Comparison of ENCODE assay signal across 9 cellular contexts in the genomic region with DNA sequence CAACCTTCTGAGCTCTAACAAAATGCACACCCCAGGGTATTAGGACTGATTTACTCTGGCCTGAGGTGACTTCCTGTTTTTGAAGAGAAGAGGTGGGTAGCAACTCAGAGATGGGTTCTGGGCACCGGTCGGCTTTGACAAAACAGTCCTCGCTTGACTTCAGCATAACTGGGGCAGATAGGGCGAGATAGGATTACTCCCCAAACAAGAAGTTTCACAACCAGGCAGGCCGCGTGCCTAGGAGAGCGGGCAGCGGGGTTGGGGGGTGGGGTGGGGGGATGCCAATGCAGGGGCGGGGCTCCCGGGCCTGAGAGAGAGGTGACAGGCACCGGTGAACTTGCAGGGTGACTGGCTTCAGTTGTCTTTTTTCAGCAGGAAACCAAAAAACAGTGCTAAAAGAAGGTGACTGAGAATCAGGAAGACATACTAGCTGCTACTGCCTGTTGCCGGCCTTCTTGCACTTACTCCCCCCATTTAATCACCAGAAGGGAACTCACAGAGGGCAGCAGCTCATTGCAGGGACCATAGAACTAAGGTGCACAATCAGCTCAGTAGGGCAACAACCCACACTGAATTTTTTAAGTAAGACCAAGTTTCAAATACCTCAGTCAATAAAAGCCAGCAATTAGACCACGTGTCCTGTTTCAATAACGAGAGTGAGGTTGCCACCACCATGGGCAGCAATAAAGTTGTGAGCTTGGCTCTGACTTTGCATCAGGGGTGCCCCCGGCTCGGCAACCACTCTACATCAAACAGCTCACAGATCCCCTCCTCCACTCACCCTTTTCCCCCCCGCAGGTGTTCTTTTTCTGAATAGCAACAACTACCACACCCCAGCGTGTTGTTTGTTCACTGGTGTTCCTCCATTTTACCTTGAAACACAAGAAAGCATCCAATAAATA. TPM values are rescaled to one million over a fixed set of nuclear protein-coding genes. Genes with fewer than 3 reads are reported as not detected.
A peak's percentile ranks its signal among the peaks of the same experiment; 100 is the strongest.
DNase-seq lines count a peak whose midpoint lies in the region; ATAC-seq and TF ChIP-seq lines count a peak whose summit lies in the region.
"Had no signal": no experiment of that assay in that cellular context is flagged by ENCODE, and none has a peak within 500 bp of the region (broad histone marks: within the 10 kb centered on the region; RNA-seq: fewer than 3 reads in every experiment).

No MANE protein-coding gene starts in this region.

- no peaks in the 10 kb centered on the region for H3K79me2 ChIP-seq in Karpas-422 (ENCODE audit: low read length)

- ATAC-seq in SK-N-SH treated with all-trans-retinoic acid at 6 μM for 48 hours, result no peak

- H3K4me2 ChIP-seq in Karpas-422 (ENCODE audit: low read depth, low read length, poor library complexity, severe bottlenecking), result peak overlapping the region; percentile 72

- H3K9me3 ChIP-seq in Karpas-422 (ENCODE audit: low read length) (no peaks in the 10 kb centered on the region), neutrophil (no peaks in the 10 kb centered on the region), ascending aorta (no peaks in the 10 kb centered on the region)

- H3K4me1 ChIP-seq in Karpas-422 (ENCODE audit: low read length), result peaks cover 81% of the 10 kb centered on the region
- H3K4me1 ChIP-seq in neutrophil (ENCODE audit: control insufficient read depth in 1 of 2, insufficient read depth in 1 of 2, low read depth in 1 of 2, low read length in 1 of 2), result peaks cover 28 to 29% of the 10 kb centered on the region in 2 experiments
- H3K4me1 ChIP-seq in ascending aorta, result no peaks in the 10 kb centered on the region

- H3K9me3 Mint-ChIP-seq in activated T-cell treated with anti-CD3 and anti-CD28 coated beads, Interleukin-2, amount 50 U/mL, for 24 hours, result no peaks in the 10 kb centered on the region

- peak overlapping the region; percentile 95 for H3K27ac Mint-ChIP-seq in activated T-cell treated with anti-CD3 and anti-CD28 coated beads, Interleukin-2, amount 50 U/mL, for 24 hours

- H3K27me3 ChIP-seq in Karpas-422 (ENCODE audit: low read length) (no peaks in the 10 kb centered on the region), neutrophil (no peaks in the 10 kb centered on the region), ascending aorta (no peaks in the 10 kb centered on the region)

- H3K9ac ChIP-seq in Karpas-422 (ENCODE audit: low read length), result peak overlapping the region; percentile 72

- DNase-seq in NCI-H2029 (lab: John Stamatoyannopoulos, UW) (peak; percentile 24), NCI-H2029 treated with DMSO at 0.1 percent for 48 hours (lab: John Stamatoyannopoulos, UW) (no peak), Karpas-422 (peak; percentile 84), ascending aorta (ENCODE audit: low spot score in 2 of 2) (no peak), posterior vena cava (ENCODE audit: low spot score) (no peak)
- peak; percentile 74 for DNase-seq in activated T-cell treated with anti-CD3 and anti-CD28 coated beads, Interleukin-2, amount 50 U/mL, for 24 hours

- H3K27ac ChIP-seq in Karpas-422 (ENCODE audit: low read length) (peak overlapping the region; percentile 97), neutrophil (peak overlapping the region; percentile 80), ascending aorta (no peak overlapping the region)
- H3K27ac ChIP-seq: 22Rv1 had no signal

- no peaks in the 10 kb centered on the region for H3K27me3 Mint-ChIP-seq in activated T-cell treated with anti-CD3 and anti-CD28 coated beads, Interleukin-2, amount 50 U/mL, for 24 hours

- intact Hi-C loops in ascending aorta (cut with DNase I), result loop anchor here (5.0 kb wide), 1 partner anchor 152 kb away; no protein-coding TSS in a partner anchor
- intact Hi-C loops in posterior vena cava (cut with DNase I), result loop anchor here in 1 of 2 donors (5.0 kb wide), 1 partner anchor 1808 kb away; no protein-coding TSS in a partner anchor

- H3K4me3 ChIP-seq in Karpas-422 (ENCODE audit: low read length) (peak overlapping the region; percentile 49), neutrophil (ENCODE audit: low read depth in 1 of 2, low read length in 1 of 2) (peak overlapping the region; percentile 24 to 61), ascending aorta (no peak overlapping the region)

- no peaks in the 10 kb centered on the region for H3K36me3 Mint-ChIP-seq in activated T-cell treated with anti-CD3 and anti-CD28 coated beads, Interleukin-2, amount 50 U/mL, for 24 hours (ENCODE audit: low read depth)

- 0 out of 2 replicates have a peak overlapping the region, but pooled peaks have one; percentile 28 for H2AFZ ChIP-seq in Karpas-422 (ENCODE audit: low read length)

- peak overlapping the region; percentile 58 for H3K4me3 Mint-ChIP-seq in activated T-cell treated with anti-CD3 and anti-CD28 coated beads, Interleukin-2, amount 50 U/mL, for 24 hours

- peaks cover 94% of the 10 kb centered on the region for H3K4me1 Mint-ChIP-seq in activated T-cell treated with anti-CD3 and anti-CD28 coated beads, Interleukin-2, amount 50 U/mL, for 24 hours (ENCODE audit: low read depth)

- TF ChIP-seq CTCF in neutrophil (IDR thresholded peaks at IDR 0.05), result no peak
- TF ChIP-seq CTCF in ascending aorta (IDR thresholded peaks at IDR 0.05), result no peak

- H3K9me2 ChIP-seq in Karpas-422 (replicated peaks; ENCODE audit: insufficient read depth, low read length), result no peaks in the 10 kb centered on the region

- no peaks in the 10 kb centered on the region for H4K20me1 ChIP-seq in Karpas-422 (ENCODE audit: insufficient read depth, low read depth, low read length)

- H3K36me3 ChIP-seq in Karpas-422 (ENCODE audit: insufficient read depth, low read length) (no peaks in the 10 kb centered on the region), neutrophil (no peaks in the 10 kb centered on the region), ascending aorta (no peaks in the 10 kb centered on the region)

TF ChIP-seq in SK-N-SH treated with all-trans-retinoic acid at 6 μM for 48 hours, 23 proteins besides CTCF, POLR2A, EP300 and RAD21:
- no peak for TF ChIP-seq ZC3H10 (CRISPR knock-in tag; IDR thresholded peaks at IDR 0.05)
- no peak for TF ChIP-seq ARNTL (CRISPR knock-in tag; IDR thresholded peaks at IDR 0.05; ENCODE audit: borderline replicate concordance, low read depth)
- no peak for TF ChIP-seq ESRRG (CRISPR knock-in tag; IDR thresholded peaks at IDR 0.05)
- TF ChIP-seq, protein P1, sequence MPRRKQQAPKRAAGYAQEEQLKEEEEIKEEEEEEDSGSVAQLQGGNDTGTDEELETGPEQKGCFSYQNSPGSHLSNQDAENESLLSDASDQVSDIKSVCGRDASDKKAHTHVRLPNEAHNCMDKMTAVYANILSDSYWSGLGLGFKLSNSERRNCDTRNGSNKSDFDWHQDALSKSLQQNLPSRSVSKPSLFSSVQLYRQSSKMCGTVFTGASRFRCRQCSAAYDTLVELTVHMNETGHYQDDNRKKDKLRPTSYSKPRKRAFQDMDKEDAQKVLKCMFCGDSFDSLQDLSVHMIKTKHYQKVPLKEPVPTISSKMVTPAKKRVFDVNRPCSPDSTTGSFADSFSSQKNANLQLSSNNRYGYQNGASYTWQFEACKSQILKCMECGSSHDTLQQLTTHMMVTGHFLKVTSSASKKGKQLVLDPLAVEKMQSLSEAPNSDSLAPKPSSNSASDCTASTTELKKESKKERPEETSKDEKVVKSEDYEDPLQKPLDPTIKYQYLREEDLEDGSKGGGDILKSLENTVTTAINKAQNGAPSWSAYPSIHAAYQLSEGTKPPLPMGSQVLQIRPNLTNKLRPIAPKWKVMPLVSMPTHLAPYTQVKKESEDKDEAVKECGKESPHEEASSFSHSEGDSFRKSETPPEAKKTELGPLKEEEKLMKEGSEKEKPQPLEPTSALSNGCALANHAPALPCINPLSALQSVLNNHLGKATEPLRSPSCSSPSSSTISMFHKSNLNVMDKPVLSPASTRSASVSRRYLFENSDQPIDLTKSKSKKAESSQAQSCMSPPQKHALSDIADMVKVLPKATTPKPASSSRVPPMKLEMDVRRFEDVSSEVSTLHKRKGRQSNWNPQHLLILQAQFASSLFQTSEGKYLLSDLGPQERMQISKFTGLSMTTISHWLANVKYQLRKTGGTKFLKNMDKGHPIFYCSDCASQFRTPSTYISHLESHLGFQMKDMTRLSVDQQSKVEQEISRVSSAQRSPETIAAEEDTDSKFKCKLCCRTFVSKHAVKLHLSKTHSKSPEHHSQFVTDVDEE (CRISPR knock-in tag; IDR thresholded peaks at IDR 0.05), result no peak

RNA-seq across cellular contexts. Expression of a gene that starts 37.2 kb away (rescaled TPM):
- 129 and 135 TPM in 2 replicates for total RNA-seq in Karpas-422 (2014; rRNA removed; shearing (Covaris generic); ENCODE audit: low replicate concordance)
- total RNA-seq in ascending aorta (88.0 TPM), posterior vena cava (10 to 100 TPM; 61.0 to 62.5 TPM)

Comparison
In these comparisons a context has a peak if more than half of its experiments do, and no peak if none do; other contexts are left out.
1. DNase-seq: peak in NCI-H2029 (single experiment), Karpas-422 (single experiment) and activated T-cell treated with anti-CD3 and anti-CD28 coated beads, Interleukin-2, amount 50 U/mL, for 24 hours (single experiment); none in NCI-H2029 treated with DMSO at 0.1 percent for 48 hours (single experiment), ascending aorta (0 of 2) and posterior vena cava (single experiment).
2. H3K27ac ChIP-seq: peak in Karpas-422 (single experiment) and neutrophil (single experiment); none in ascending aorta (0 of 2).
3. H3K4me3 ChIP-seq: peak in Karpas-422 (single experiment) and neutrophil (2 of 2); none in ascending aorta (0 of 2).